14 cellular contexts compared by ENCODE assay signal in genomic region chr16:2015117-2015946, GRCh38. TPM values are rescaled to one million over a fixed set of nuclear protein-coding genes. Genes with fewer than 3 reads are reported as not detected.
DNase-seq lines count a peak whose midpoint lies in the region; ATAC-seq, FAIRE-seq and TF ChIP-seq lines count a peak whose summit lies in the region.
"Had no signal": no experiment of that assay in that cellular context is flagged by ENCODE, and none has a peak within 500 bp of the region (broad histone marks: within the 10 kb centered on the region; RNA-seq: fewer than 3 reads in every experiment).

No MANE protein-coding gene starts in this region.

- no peaks in the 10 kb centered on the region for H4K20me1 ChIP-seq in hepatocyte (ENCODE audit: insufficient read depth, poor library complexity, severe bottlenecking)

- H3K4me3 ChIP-seq in A549 (0 out of 3 replicates have a peak overlapping the region, but pooled peaks have one; percentile 8), HEK293 (ENCODE audit: low read depth, low read length) (no peak overlapping the region), RWPE2 (ENCODE audit: severe bottlenecking) (no peak overlapping the region), hepatocyte (no peak overlapping the region)

- peaks cover 11% of the 10 kb centered on the region for H3K27me3 ChIP-seq in RWPE2 (ENCODE audit: insufficient read depth, poor library complexity, severe bottlenecking)
- peaks cover 17% of the 10 kb centered on the region for H3K27me3 ChIP-seq in hepatocyte

- no peaks in the 10 kb centered on the region for H3K9me3 Mint-ChIP-seq in activated naive CD4-positive, alpha-beta T cell treated with anti-CD3 and anti-CD28 coated beads, Interleukin-2, amount 50 U/mL, for 72 hours
- H3K9me3 Mint-ChIP-seq: HFFc6; immature natural killer cell; stimulated activated effector memory CD8-positive, alpha-beta T cell treated with anti-CD3 and anti-CD28 coated beads, Interleukin-12 subunit alpha, Interleukin-12 subunit beta, amount 100 ng/mL, for 72 hours had no signal

- TF ChIP-seq EP300 in A549 (IDR thresholded peaks at IDR 0.05), result no peak

- H3K4me1 ChIP-seq in A549, result peaks cover 34% of the 10 kb centered on the region
- peaks cover 8% of the 10 kb centered on the region for H3K4me1 ChIP-seq in HEK293 (ENCODE audit: control insufficient read depth, insufficient read depth, low read length)
- peaks cover 10% of the 10 kb centered on the region for H3K4me1 ChIP-seq in RWPE2 (ENCODE audit: insufficient read depth, poor library complexity, severe bottlenecking)
- peaks cover 18% of the 10 kb centered on the region for H3K4me1 ChIP-seq in hepatocyte (ENCODE audit: insufficient read depth)

- no peak overlapping the region for H3K27ac Mint-ChIP-seq in activated naive CD4-positive, alpha-beta T cell treated with anti-CD3 and anti-CD28 coated beads, Interleukin-2, amount 50 U/mL, for 72 hours
- H3K27ac Mint-ChIP-seq: HFFc6; immature natural killer cell; stimulated activated effector memory CD8-positive, alpha-beta T cell treated with anti-CD3 and anti-CD28 coated beads, Interleukin-12 subunit alpha, Interleukin-12 subunit beta, amount 100 ng/mL, for 72 hours had no signal

- no peak overlapping the region for H2AFZ ChIP-seq in hepatocyte

- TF ChIP-seq CTCF in A549 (IDR thresholded peaks at IDR 0.05) (no peak), HEK293 (tag by site-specific recombination; IDR thresholded peaks at IDR 0.05) (no peak), RWPE2 (IDR thresholded peaks at IDR 0.05; ENCODE audit: poor library complexity, severe bottlenecking) (no peak), hepatocyte (IDR thresholded peaks at IDR 0.05; ENCODE audit: poor library complexity) (no peak)

- ATAC-seq in A549 (peak; percentile 90 to 91), RWPE2 (ENCODE audit: low read depth) (peak; percentile 90), GM18517 (IDR thresholded peaks at IDR 0.05; ENCODE audit: unreplicated experiment) (no peak), HG03520 (IDR thresholded peaks at IDR 0.05; ENCODE audit: unreplicated experiment) (no peak), GM19023 (IDR thresholded peaks at IDR 0.05; ENCODE audit: unreplicated experiment) (no peak)
- no peak for ATAC-seq in activated naive CD4-positive, alpha-beta T cell treated with anti-CD3 and anti-CD28 coated beads, Interleukin-2, amount 50 U/mL, for 72 hours
- ATAC-seq: stimulated activated effector memory CD8-positive, alpha-beta T cell treated with anti-CD3 and anti-CD28 coated beads, Interleukin-12 subunit alpha, Interleukin-12 subunit beta, amount 100 ng/mL, for 72 hours had no signal

- peak overlapping the region; percentile 74 for H3K4me2 ChIP-seq in A549
- H3K4me2 ChIP-seq in hepatocyte, result no peak overlapping the region

- H3K27ac ChIP-seq in A549 (peak overlapping the region; percentile 93 to 94), HEK293 (ENCODE audit: extremely low read depth, low read depth, low read length) (peak overlapping the region; percentile 79), RWPE2 (ENCODE audit: poor library complexity, severe bottlenecking) (peak overlapping the region; percentile 53), hepatocyte (peak overlapping the region; percentile 85)
- H3K27ac ChIP-seq: neutrophil had no signal

- FAIRE-seq in A549 (lab: Jason Lieb, UNC), result no peak

- H3K36me3 Mint-ChIP-seq in activated naive CD4-positive, alpha-beta T cell treated with anti-CD3 and anti-CD28 coated beads, Interleukin-2, amount 50 U/mL, for 72 hours, result peaks cover 1% of the 10 kb centered on the region in 2 donors
- H3K36me3 Mint-ChIP-seq: immature natural killer cell had no signal

- DNase-seq in A549 (ENCODE audit: low read depth in 1 of 2, low spot score in 1 of 2) (peak in 1 of 2 experiments; percentile 98), RWPE2 (ENCODE audit: low spot score) (no peak), hepatocyte (ENCODE audit: low spot score) (peak; percentile 63)
- DNase-seq in activated naive CD4-positive, alpha-beta T cell treated with anti-CD3 and anti-CD28 coated beads, Interleukin-2, amount 50 U/mL, for 72 hours (ENCODE audit: low spot score in 2 of 2), result no peak
- DNase-seq: HFFc6, immature natural killer cell, NCI-H1048, T-helper 9 cell had no signal

- peak; percentile 38 for TF ChIP-seq POLR2A in A549 (IDR thresholded peaks at IDR 0.05; ENCODE audit: low read length)

- no peaks in the 10 kb centered on the region for H3K9me3 ChIP-seq in A549
- no peaks in the 10 kb centered on the region for H3K9me3 ChIP-seq in HEK293 (ENCODE audit: control insufficient read depth, insufficient read depth, low read depth, low read length)
- no peaks in the 10 kb centered on the region for H3K9me3 ChIP-seq in RWPE2 (ENCODE audit: severe bottlenecking)
- H3K9me3 ChIP-seq in hepatocyte (ENCODE audit: low read depth), result no peaks in the 10 kb centered on the region
- H3K9me3 ChIP-seq: neutrophil had no signal

- WGBS in A549 (ENCODE audit: missing lambda C conversion rate), result 8% methylated on average over 23 of the region's 24 CpGs
- WGBS in hepatocyte (ENCODE audit: low lambda C conversion rate, missing lambda C conversion rate), result 69% methylated on average over 24 of the region's 24 CpGs

- CTCF ChIA-PET in A549 (lab: Yijun Ruan, JAX), result interaction anchor here (0.7 to 5.4 kb wide), 13 partner anchors 8 to 129 kb away, joined by 3 to 41 read pairs (median 5); partner anchors contain the start of gene NHERF2
- CTCF ChIA-PET in HEK293 (lab: Yijun Ruan, JAX), result interaction anchor here (0.6 to 1.8 kb wide), 7 partner anchors 11 to 139 kb away, joined by 3 to 8 read pairs (median 3); partner anchors contain the start of genes NTHL1 and TSC2

- H3K9me2 ChIP-seq in hepatocyte (replicated peaks; ENCODE audit: insufficient read depth), result no peaks in the 10 kb centered on the region

- H3K79me2 ChIP-seq in hepatocyte, result peaks cover 5% of the 10 kb centered on the region

- POLR2A ChIA-PET in A549 (lab: Yijun Ruan, JAX) (interaction anchor here (0.8 to 2.3 kb wide), 4 partner anchors 32 to 140 kb away, joined by 4 to 9 read pairs (median 5); partner anchors contain the start of genes NTHL1, RPS2, TRAF7 and TSC2), HEK293 (lab: Yijun Ruan, JAX) (interaction anchor here (0.5 to 2.4 kb wide), 2 partner anchors 12 to 140 kb away, joined by 3 to 20 read pairs; partner anchors contain the start of genes NHERF2 and TRAF7)

- no peak for TF ChIP-seq RAD21 in A549 (conservative IDR thresholded peaks at IDR 0.05 in 1 of 2, IDR thresholded peaks at IDR 0.05 in 1 of 2)

- no peaks in the 10 kb centered on the region for H3K36me3 ChIP-seq in HEK293 (ENCODE audit: control insufficient read depth in 2 of 2, insufficient read depth in 1 of 2, low read length in 2 of 2)
- no peaks in the 10 kb centered on the region for H3K36me3 ChIP-seq in RWPE2 (ENCODE audit: low read depth)
- no peaks in the 10 kb centered on the region for H3K36me3 ChIP-seq in hepatocyte (replicated peaks; ENCODE audit: insufficient read depth, low read depth)
- H3K36me3 ChIP-seq: neutrophil had no signal

RNA-seq across cellular contexts. Expression of gene NPW, which starts 4.3 kb away (rescaled TPM):
- polyA plus RNA-seq in A549 (2011; rRNA removed) (0.13 and 0.26 TPM in 2 replicates), A549 (2017; fragmentation: RNase III; extraction: RNeasy Plus Mini Kit Qiagen cat#74134 plus additional on column Dnase treatment) (1.0 to 1.6 TPM (median 1.2 TPM) in 3 replicates), hepatocyte (45.2 and 57.6 TPM in 2 replicates)
- polyA plus RNA-seq in A549 (2012; cell fraction: cytosol; rRNA removed), result 0.83 and 1.2 TPM in 2 replicates
- polyA plus RNA-seq in A549 (2012; cell fraction: nucleus; rRNA removed), result 7.5 and 11.1 TPM in 2 replicates
- polyA minus RNA-seq in A549 (2011; rRNA and poly(A)+ RNA removed), result not detected in 2 replicates
- 2.7 and 4.1 TPM in 2 replicates for total RNA-seq in hepatocyte
- total RNA-seq in activated naive CD4-positive, alpha-beta T cell treated with anti-CD3 and anti-CD28 coated beads, Interleukin-2, amount 50 U/mL, for 72 hours, result 1 to 10 TPM in 1 of 2 donors, under 1 TPM in 1; 0.61 to 4.6 TPM
- polyA plus RNA-seq: immature natural killer cell had no signal

RNA-seq across cellular contexts. Expression of gene ZNF598, which starts 5.7 kb away (rescaled TPM):
- polyA plus RNA-seq in A549 (2011; rRNA removed) (15.3 and 17.7 TPM in 2 replicates), A549 (2017; fragmentation: RNase III; extraction: RNeasy Plus Mini Kit Qiagen cat#74134 plus additional on column Dnase treatment) (32.7 to 35.0 TPM (median 33.8 TPM) in 3 replicates), hepatocyte (29.5 and 36.8 TPM in 2 replicates)
- 52.2 and 62.7 TPM in 2 replicates for polyA plus RNA-seq in A549 (2012; cell fraction: cytosol; rRNA removed)
- polyA plus RNA-seq in A549 (2012; cell fraction: nucleus; rRNA removed), result 120 and 183 TPM in 2 replicates
- 12.7 and 17.2 TPM in 2 replicates for polyA minus RNA-seq in A549 (2011; rRNA and poly(A)+ RNA removed)
- 22.8 and 42.6 TPM in 2 replicates for total RNA-seq in hepatocyte
- 10 to 100 TPM; 72.2 to 87.9 TPM for total RNA-seq in activated naive CD4-positive, alpha-beta T cell treated with anti-CD3 and anti-CD28 coated beads, Interleukin-2, amount 50 U/mL, for 72 hours

RNA-seq across cellular contexts. Expression of gene NHERF2, which starts 11.4 kb away (rescaled TPM):
- polyA plus RNA-seq in A549 (2011; rRNA removed), result 33.1 and 35.0 TPM in 2 replicates
- polyA plus RNA-seq in A549 (2012; cell fraction: cytosol; rRNA removed), result 72.4 and 90.6 TPM in 2 replicates
- polyA plus RNA-seq in A549 (2012; cell fraction: nucleus; rRNA removed), result 67.1 and 86.4 TPM in 2 replicates
- polyA plus RNA-seq in A549 (2017; fragmentation: RNase III; extraction: RNeasy Plus Mini Kit Qiagen cat#74134 plus additional on column Dnase treatment), result 27.3 to 32.3 TPM (median 31.0 TPM) in 3 replicates
- 9.9 and 14.4 TPM in 2 replicates for polyA minus RNA-seq in A549 (2011; rRNA and poly(A)+ RNA removed)
- 25.9 and 29.6 TPM in 2 replicates for total RNA-seq in hepatocyte
- polyA plus RNA-seq in hepatocyte, result 37.7 and 43.8 TPM in 2 replicates
- total RNA-seq in activated naive CD4-positive, alpha-beta T cell treated with anti-CD3 and anti-CD28 coated beads, Interleukin-2, amount 50 U/mL, for 72 hours, result 1 to 10 TPM in 1 of 2 donors, under 1 TPM in 1; 0.82 to 3.7 TPM

RNA-seq across cellular contexts. Expression of gene SYNGR3, which starts 25.6 kb away (rescaled TPM):
- polyA plus RNA-seq in A549 (2011; rRNA removed), result 4.9 and 5.7 TPM in 2 replicates
- 6.0 and 8.8 TPM in 2 replicates for polyA plus RNA-seq in A549 (2012; cell fraction: cytosol; rRNA removed)
- polyA plus RNA-seq in A549 (2012; cell fraction: nucleus; rRNA removed), result 15.4 and 17.6 TPM in 2 replicates
- polyA plus RNA-seq in A549 (2017; fragmentation: RNase III; extraction: RNeasy Plus Mini Kit Qiagen cat#74134 plus additional on column Dnase treatment), result 4.1 to 5.0 TPM (median 4.4 TPM) in 3 replicates
- 6.2 and 6.6 TPM in 2 replicates for polyA minus RNA-seq in A549 (2011; rRNA and poly(A)+ RNA removed)
- 1.4 and 2.2 TPM in 2 replicates for total RNA-seq in hepatocyte
- 1.5 and 2.5 TPM in 2 replicates for polyA plus RNA-seq in hepatocyte
- total RNA-seq in activated naive CD4-positive, alpha-beta T cell treated with anti-CD3 and anti-CD28 coated beads, Interleukin-2, amount 50 U/mL, for 72 hours, result 1 to 10 TPM; 2.0 to 9.0 TPM

RNA-seq across cellular contexts. Expression of gene GFER, which starts 31.3 kb away (rescaled TPM):
- polyA plus RNA-seq in A549 (2011; rRNA removed), result 11.9 and 12.9 TPM in 2 replicates
- 23.7 and 27.7 TPM in 2 replicates for polyA plus RNA-seq in A549 (2012; cell fraction: cytosol; rRNA removed)
- 26.8 and 30.6 TPM in 2 replicates for polyA plus RNA-seq in A549 (2012; cell fraction: nucleus; rRNA removed)
- polyA plus RNA-seq in A549 (2017; fragmentation: RNase III; extraction: RNeasy Plus Mini Kit Qiagen cat#74134 plus additional on column Dnase treatment), result 33.9 to 34.9 TPM (median 34.8 TPM) in 3 replicates
- 8.6 and 9.5 TPM in 2 replicates for polyA minus RNA-seq in A549 (2011; rRNA and poly(A)+ RNA removed)
- 34.0 and 34.9 TPM in 2 replicates for total RNA-seq in hepatocyte
- 44.0 and 56.8 TPM in 2 replicates for polyA plus RNA-seq in hepatocyte
- 10 to 100 TPM; 19.1 to 25.0 TPM for total RNA-seq in activated naive CD4-positive, alpha-beta T cell treated with anti-CD3 and anti-CD28 coated beads, Interleukin-2, amount 50 U/mL, for 72 hours

Comparison
In these comparisons a context has a peak if more than half of its experiments do, and no peak if none do; other contexts are left out.
1. ATAC-seq: peak in A549 (2 of 2) and RWPE2 (single experiment); none in GM18517 (single experiment), HG03520 (single experiment), GM19023 (single experiment) and activated naive CD4-positive, alpha-beta T cell treated with anti-CD3 and anti-CD28 coated beads, Interleukin-2, amount 50 U/mL, for 72 hours (0 of 2).
2. Peak in every context shown above with its lines, with median percentiles within 50 percentile points of each other: H3K27ac ChIP-seq.